In the genomic region with DNA sequence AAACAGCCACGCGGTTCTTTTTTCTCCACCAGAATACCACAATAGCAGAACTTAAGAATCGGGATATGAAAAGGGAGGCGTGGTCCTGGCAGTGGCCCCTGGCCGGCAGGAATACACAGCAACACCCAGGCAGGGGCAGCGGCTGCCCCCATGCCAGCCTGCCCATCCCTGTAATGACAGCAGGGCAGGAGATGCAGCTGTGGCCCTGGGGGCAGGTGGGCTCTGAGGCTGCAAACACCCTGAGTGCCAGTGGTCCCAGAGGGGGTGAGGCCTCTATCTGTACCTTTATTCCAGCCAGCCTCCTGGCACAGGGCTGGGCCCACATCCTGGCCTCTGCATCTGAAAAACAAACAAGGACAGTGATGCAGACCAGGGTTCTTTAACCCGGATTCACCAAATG, we compare ENCODE assay signal across 32 cellular contexts. TPM values are rescaled to one million over a fixed set of nuclear protein-coding genes. Genes with fewer than 3 reads are reported as not detected.
DNase-seq lines count a peak whose midpoint lies in the region; ATAC-seq, FAIRE-seq and TF ChIP-seq lines count a peak whose summit lies in the region.
"Had no signal": no experiment of that assay in that cellular context is flagged by ENCODE, and none has a peak within 500 bp of the region (broad histone marks: within the 10 kb centered on the region; RNA-seq: fewer than 3 reads in every experiment).

No MANE protein-coding gene starts in this region.

- no peak for TF ChIP-seq EP300 in GM12878 (IDR thresholded peaks at IDR 0.05; ENCODE audit: borderline replicate concordance in 1 of 2, control insufficient read depth in 1 of 2, low read depth in 2 of 2, low read length in 2 of 2)

- no peak for FAIRE-seq in GM12878 (lab: Jason Lieb, UNC)
- FAIRE-seq: G401.6 had no signal

- no peak for TF ChIP-seq CTCF in PC-9 (conservative IDR thresholded peaks at IDR 0.05)
- TF ChIP-seq CTCF in GM12878 (IDR thresholded peaks at IDR 0.05 in 2 of 3, conservative IDR thresholded peaks at IDR 0.05 in 1 of 3; ENCODE audit: control insufficient read depth in 2 of 3, extremely low read depth in 1 of 3, insufficient read depth in 1 of 3, low read depth in 3 of 3, low read length in 3 of 3), result no peak

- H3K9ac ChIP-seq in GM12878 (ENCODE audit: control insufficient read depth, insufficient read depth, low read length), result no peak overlapping the region
- H3K9ac ChIP-seq: parathyroid adenoma had no signal

- RAD21 ChIA-PET in GM12878 (lab: Charles Lee; ENCODE audit: unreplicated experiment), result no interaction called here

- peaks cover 75% of the 10 kb centered on the region for H3F3A ChIP-seq in PC-9 (ENCODE audit: insufficient read depth, low read depth)

- H3K4me1 ChIP-seq in PC-9 (replicated peaks; ENCODE audit: insufficient read depth), result peaks cover 27% of the 10 kb centered on the region
- peaks cover 13% of the 10 kb centered on the region for H3K4me1 ChIP-seq in GM12878 (ENCODE audit: control insufficient read depth, insufficient read depth, low read length)

- CTCF ChIA-PET in PC-9 (lab: Charles Lee) (no interaction called here), GM12878 (lab: Yijun Ruan, JAX) (no interaction called here)

- H2AFZ ChIP-seq in PC-9 (no peak overlapping the region), GM12878 (ENCODE audit: control insufficient read depth, low read depth, low read length) (no peak overlapping the region)
- H2AFZ ChIP-seq: parathyroid adenoma had no signal

- H3K9me3 Mint-ChIP-seq in stimulated activated naive CD8-positive, alpha-beta T cell treated with anti-CD3 and anti-CD28 coated beads, Interleukin-15, Interleukin-2, amounts not matched to agents 100 ng/mL and 50 ng/mL, for 24 hours, result no peaks in the 10 kb centered on the region
- H3K9me3 Mint-ChIP-seq: activated CD4-positive, alpha-beta memory T cell treated with anti-CD3 and anti-CD28 coated beads for 36 hours; activated naive CD4-positive, alpha-beta T cell treated with anti-CD3 and anti-CD28 coated beads for 36 hours; nephron; stimulated activated naive B cell treated with anti-CD40 and anti-IgM and Interleukin-4, amounts not matched to agents 10 μg/mL and 1 μg/mL and 100 μg/mL, for 72 hours had no signal

- BruUV-seq in PC-9 (replicated peaks; lab: Mats Ljungman, UMichigan) (no TSS peak), GM12878 (replicated peaks; lab: Mats Ljungman, UMichigan) (no TSS peak)

- no peaks in the 10 kb centered on the region for H3K9me3 ChIP-seq in PC-9 (ENCODE audit: insufficient read depth, low read depth)
- no peaks in the 10 kb centered on the region for H3K9me3 ChIP-seq in GM12878 (replicated peaks; ENCODE audit: control insufficient read depth, insufficient read depth, low read length)
- H3K9me3 ChIP-seq: ascending aorta, mucosa of descending colon, right atrium auricular region, thoracic aorta, vagina had no signal

- TF ChIP-seq RAD21 in GM12878 (IDR thresholded peaks at IDR 0.05; ENCODE audit: insufficient read depth, low read depth, low read length), result no peak

- H4K20me1 ChIP-seq in PC-9 (ENCODE audit: insufficient read depth) (peaks cover 72% of the 10 kb centered on the region), GM12878 (ENCODE audit: control insufficient read depth, insufficient read depth) (peaks cover 9% of the 10 kb centered on the region)

- no peaks in the 10 kb centered on the region for H3K27me3 Mint-ChIP-seq in stimulated activated naive CD8-positive, alpha-beta T cell treated with anti-CD3 and anti-CD28 coated beads, Interleukin-15, Interleukin-2, amounts not matched to agents 100 ng/mL and 50 ng/mL, for 24 hours
- H3K27me3 Mint-ChIP-seq: activated CD4-positive, alpha-beta memory T cell treated with anti-CD3 and anti-CD28 coated beads for 36 hours; stimulated activated naive B cell treated with anti-CD40 and anti-IgM and Interleukin-4, amounts not matched to agents 10 μg/mL and 1 μg/mL and 100 μg/mL, for 72 hours had no signal

- POLR2A ChIA-PET in PC-9 (lab: Charles Lee; ENCODE audit: unreplicated experiment) (no interaction called here), GM12878 (lab: Charles Lee) (no interaction called here)

- H3K27me3 ChIP-seq in PC-9 (ENCODE audit: insufficient read depth, low read depth) (no peaks in the 10 kb centered on the region), GM12878 (replicated peaks in 1 of 2; ENCODE audit: control insufficient read depth in 2 of 2, insufficient read depth in 2 of 2, low read length in 1 of 2) (no peaks in the 10 kb centered on the region)
- H3K27me3 ChIP-seq: ascending aorta, right atrium auricular region, vagina had no signal

- H3K4me3 ChIP-seq in PC-9, result no peak overlapping the region
- H3K4me3 ChIP-seq in GM12878, result no peak overlapping the region
- H3K4me3 ChIP-seq: ascending aorta, lung, mucosa of descending colon, thoracic aorta had no signal

- intact Hi-C loops in PC-9 (cut with micrococcal nuclease; ENCODE audit: unreplicated experiment), result loop anchor here (10.0 kb wide), 1 partner anchor 50 kb away; no protein-coding TSS in a partner anchor
- intact Hi-C loops in GM12878 (cut with micrococcal nuclease; ENCODE audit: unreplicated experiment), result no loop called here

- SMC1A ChIA-PET in GM12878 (lab: Charles Lee; ENCODE audit: uncharacterized antibody, unreplicated experiment), result no interaction called here

- in situ Hi-C loops in GM12878 (cut with MboI), result no loop called here

- no peak for TF ChIP-seq POLR2A in GM12878 (IDR thresholded peaks at IDR 0.05; ENCODE audit: low read depth, low read length)

- ATAC-seq in stimulated activated naive CD8-positive, alpha-beta T cell treated with anti-CD3 and anti-CD28 coated beads, Interleukin-15, Interleukin-2, amounts not matched to agents 100 U/mL and 50 U/mL, for 24 hours, result no peak
- ATAC-seq in GM12878, result no peak
- ATAC-seq in GM19467 (IDR thresholded peaks at IDR 0.05; ENCODE audit: unreplicated experiment), result no peak
- ATAC-seq: mucosa of descending colon; stimulated activated naive B cell treated with anti-CD40 and anti-IgM and Interleukin-4, amounts not matched to agents 10 μg/mL and 1 μg/mL and 100 μg/mL, for 72 hours had no signal

- WGBS in GM12878 (ENCODE audit: insufficient coverage, insufficient replicate concordance, low lambda C conversion rate, missing lambda C conversion rate), result 88% methylated on average over 7 of the region's 7 CpGs

- H3K4me1 Mint-ChIP-seq in stimulated activated naive CD8-positive, alpha-beta T cell treated with anti-CD3 and anti-CD28 coated beads, Interleukin-15, Interleukin-2, amounts not matched to agents 100 ng/mL and 50 ng/mL, for 24 hours (ENCODE audit: low read depth), result peaks cover 39% of the 10 kb centered on the region

- H3K36me3 ChIP-seq in PC-9 (ENCODE audit: low read depth), result peaks cover 34% of the 10 kb centered on the region
- peaks cover 18 to 28% of the 10 kb centered on the region in 2 experiments for H3K36me3 ChIP-seq in GM12878 (ENCODE audit: control insufficient read depth in 2 of 2, insufficient read depth in 2 of 2, low read length in 1 of 2)

- peaks cover 53% of the 10 kb centered on the region for H3K79me2 ChIP-seq in PC-9 (ENCODE audit: low read depth)
- peaks cover 43% of the 10 kb centered on the region for H3K79me2 ChIP-seq in GM12878 (ENCODE audit: control insufficient read depth, insufficient read depth, low read length)

- peak overlapping the region; percentile 98 for H3K4me3 Mint-ChIP-seq in stimulated activated naive CD8-positive, alpha-beta T cell treated with anti-CD3 and anti-CD28 coated beads, Interleukin-15, Interleukin-2, amounts not matched to agents 100 ng/mL and 50 ng/mL, for 24 hours
- H3K4me3 Mint-ChIP-seq: activated naive CD4-positive, alpha-beta T cell treated with anti-CD3 and anti-CD28 coated beads for 36 hours had no signal

- peak overlapping the region; percentile 81 for H3K27ac Mint-ChIP-seq in stimulated activated naive CD8-positive, alpha-beta T cell treated with anti-CD3 and anti-CD28 coated beads, Interleukin-15, Interleukin-2, amounts not matched to agents 100 ng/mL and 50 ng/mL, for 24 hours
- H3K27ac Mint-ChIP-seq: activated CD4-positive, alpha-beta memory T cell treated with anti-CD3 and anti-CD28 coated beads for 36 hours; activated naive CD4-positive, alpha-beta T cell treated with anti-CD3 and anti-CD28 coated beads for 36 hours; nephron had no signal

- H3K4me2 ChIP-seq in PC-9 (0 out of 2 replicates have a peak overlapping the region, but pooled peaks have one; percentile 7), GM12878 (ENCODE audit: control insufficient read depth, insufficient read depth) (0 out of 2 replicates have a peak overlapping the region, but pooled peaks have one; percentile 7)

- H3K36me3 Mint-ChIP-seq in stimulated activated naive CD8-positive, alpha-beta T cell treated with anti-CD3 and anti-CD28 coated beads, Interleukin-15, Interleukin-2, amounts not matched to agents 100 ng/mL and 50 ng/mL, for 24 hours (ENCODE audit: low read depth), result peaks cover 43% of the 10 kb centered on the region

- H3K9me2 ChIP-seq in PC-9 (ENCODE audit: insufficient read depth), result no peaks in the 10 kb centered on the region

- no peak for DNase-seq in stimulated activated naive CD8-positive, alpha-beta T cell treated with anti-CD3 and anti-CD28 coated beads, Interleukin-15, Interleukin-2, amounts not matched to agents 100 U/mL and 50 U/mL, for 24 hours
- DNase-seq in PC-9 (no peak), GM12878 (ENCODE audit: low read depth, low spot score) (no peak), NCI-H146 (lab: John Stamatoyannopoulos, UW) (no peak), islet precursor cell (no peak), dedifferentiated amniotic fluid mesenchymal stem cell (ENCODE audit: extremely low spot score) (no peak)
- DNase-seq: activated CD4-positive, alpha-beta memory T cell treated with anti-CD3 and anti-CD28 coated beads for 36 hours; activated naive CD4-positive, alpha-beta T cell treated with anti-CD3 and anti-CD28 coated beads for 36 hours; central memory CD4-positive, alpha-beta T cell; dermis blood vessel endothelial cell; GOT3; Karpas-422; mucosa of descending colon; NCI-H1048; NCI-H187; NCI-H526; RPMI8226; stimulated activated CD4-positive, alpha-beta T cell treated with anti-CD3 and anti-CD28 coated beads, Interleukin-4, amount 100 ng/mL, for 1 hour; stimulated activated naive B cell treated with anti-CD40 and anti-IgM and Interleukin-4, amounts not matched to agents 10 μg/mL and 1 μg/mL and 100 μg/mL, for 72 hours; T-helper 9 cell had no signal

- H3K27ac ChIP-seq in PC-9 (no peak overlapping the region), GM12878 (ENCODE audit: control insufficient read depth, insufficient read depth) (no peak overlapping the region)
- H3K27ac ChIP-seq: ascending aorta, parathyroid adenoma, thoracic aorta, vagina had no signal

RNA-seq across cellular contexts. Expression of a gene that starts 12.4 kb away (rescaled TPM):
- total RNA-seq in PC-9 (2021), result 19.0 and 32.6 TPM in 2 replicates
- total RNA-seq in GM12878 (2013; cell fraction: nucleolus; rRNA removed), result 0.32 and 0.58 TPM in 2 replicates
- 0.11 and 0.28 TPM in 2 replicates for total RNA-seq in GM12878 (2014; rRNA removed)
- 0.09 TPM in 2 replicates for total RNA-seq in GM12878 (2014; rRNA removed; fragmentation: Illumina TruSeq; extraction: Trizol)
- total RNA-seq in GM12878 (2021), result 0.21 and 0.32 TPM in 2 replicates
- polyA plus RNA-seq in GM12878 (2011; ENCODE audit: low read depth), result 0.37 TPM
- 0.06 and 0.12 TPM in 2 replicates for polyA plus RNA-seq in GM12878 (2011; rRNA removed)
- 0.15 and 0.30 TPM in 2 replicates for polyA plus RNA-seq in GM12878 (2011; cell fraction: cytosol; rRNA removed)
- polyA plus RNA-seq in GM12878 (2011; cell fraction: nucleus; rRNA removed), result 1.1 and 1.4 TPM in 2 replicates
- 0.85 and 1.1 TPM in 2 replicates for polyA plus RNA-seq in GM12878 (2012)
- polyA plus RNA-seq in GM12878 (2014; fragmentation: Illumina TruSeq; extraction: Trizol), result not detected in 2 replicates
- not detected for polyA plus RNA-seq in GM12878 (2014; fragmentation: Nextera tagmentation; extraction: Ambion mirVana)
- polyA plus RNA-seq in GM12878 (2014; rRNA removed), result 0.16 and 0.20 TPM in 2 replicates
- polyA plus RNA-seq in GM12878 (2016; fragmentation: Nextera tagmentation; extraction: Ambion mirVana), result under 1 TPM; 0.08 to 0.13 TPM
- 0.15 and 0.22 TPM in 2 replicates for polyA minus RNA-seq in GM12878 (2011; rRNA and poly(A)+ RNA removed)
- polyA minus RNA-seq in GM12878 (2011; cell fraction: cytosol; rRNA and poly(A)+ RNA removed), result not detected in 2 replicates
- polyA minus RNA-seq in GM12878 (2011; cell fraction: nucleus; rRNA and poly(A)+ RNA removed), result 0.12 and 0.19 TPM in 2 replicates
- total RNA-seq: activated CD4-positive, alpha-beta memory T cell treated with anti-CD3 and anti-CD28 coated beads for 36 hours; CD4-positive, alpha-beta memory T cell had no signal
- polyA plus RNA-seq: CD4-positive, alpha-beta memory T cell had no signal

RNA-seq across cellular contexts. Expression of a gene that starts 18.0 kb away (rescaled TPM):
- total RNA-seq in PC-9 (2021), result 0.94 and 2.2 TPM in 2 replicates
- 1.1 and 1.3 TPM in 2 replicates for total RNA-seq in GM12878 (2013; cell fraction: nucleolus; rRNA removed)
- total RNA-seq in GM12878 (2014; rRNA removed), result 0.06 TPM in 1 of 2 replicates, not detected in the other
- total RNA-seq in GM12878 (2014; rRNA removed; fragmentation: Illumina TruSeq; extraction: Trizol), result 0.18 and 0.28 TPM in 2 replicates
- 0.21 and 0.51 TPM in 2 replicates for total RNA-seq in GM12878 (2021)
- 0.14 TPM for polyA plus RNA-seq in GM12878 (2011; ENCODE audit: low read depth)
- polyA plus RNA-seq in GM12878 (2011; rRNA removed), result 1.3 TPM in 2 replicates
- 2.2 TPM in 2 replicates for polyA plus RNA-seq in GM12878 (2011; cell fraction: cytosol; rRNA removed)
- polyA plus RNA-seq in GM12878 (2011; cell fraction: nucleus; rRNA removed), result 2.0 and 2.8 TPM in 2 replicates
- 0.37 and 0.56 TPM in 2 replicates for polyA plus RNA-seq in GM12878 (2012)
- polyA plus RNA-seq in GM12878 (2014; fragmentation: Illumina TruSeq; extraction: Trizol), result 0.16 TPM in 1 of 2 replicates, not detected in the other
- polyA plus RNA-seq in GM12878 (2014; fragmentation: Nextera tagmentation; extraction: Ambion mirVana), result under 1 TPM in 1 of 2 experiments, not detected in 1; 0.11 TPM
- 0.06 and 0.35 TPM in 2 replicates for polyA plus RNA-seq in GM12878 (2014; rRNA removed)
- polyA plus RNA-seq in GM12878 (2016; fragmentation: Nextera tagmentation; extraction: Ambion mirVana), result 1 to 10 TPM in 1 of 2 experiments, under 1 TPM in 1; 0.39 to 1.1 TPM
- 1.2 and 1.7 TPM in 2 replicates for polyA minus RNA-seq in GM12878 (2011; rRNA and poly(A)+ RNA removed)
- polyA minus RNA-seq in GM12878 (2011; cell fraction: cytosol; rRNA and poly(A)+ RNA removed), result 0.67 TPM in 1 of 2 replicates, not detected in the other
- polyA minus RNA-seq in GM12878 (2011; cell fraction: nucleus; rRNA and poly(A)+ RNA removed), result 0.19 and 1.1 TPM in 2 replicates
- total RNA-seq: dermis blood vessel endothelial cell, kidney epithelial cell had no signal

RNA-seq across cellular contexts. Expression of a gene that starts 23.6 kb away (rescaled TPM):
- not detected in 2 replicates for total RNA-seq in PC-9 (2021)
- not detected in 2 replicates for total RNA-seq in GM12878 (2013; cell fraction: nucleolus; rRNA removed)
- total RNA-seq in GM12878 (2014; rRNA removed), result not detected in 2 replicates
- total RNA-seq in GM12878 (2014; rRNA removed; fragmentation: Illumina TruSeq; extraction: Trizol), result not detected in 2 replicates
- total RNA-seq in GM12878 (2021), result not detected in 2 replicates
- polyA plus RNA-seq in GM12878 (2011; ENCODE audit: low read depth), result not detected
- polyA plus RNA-seq in GM12878 (2011; rRNA removed), result not detected in 2 replicates
- polyA plus RNA-seq in GM12878 (2011; cell fraction: cytosol; rRNA removed), result not detected in 2 replicates
- not detected in 2 replicates for polyA plus RNA-seq in GM12878 (2011; cell fraction: nucleus; rRNA removed)
- not detected in 2 replicates for polyA plus RNA-seq in GM12878 (2012)
- not detected in 2 replicates for polyA plus RNA-seq in GM12878 (2014; fragmentation: Illumina TruSeq; extraction: Trizol)
- polyA plus RNA-seq in GM12878 (2014; fragmentation: Nextera tagmentation; extraction: Ambion mirVana), result not detected
- polyA plus RNA-seq in GM12878 (2014; rRNA removed), result not detected in 2 replicates
- polyA plus RNA-seq in GM12878 (2016; fragmentation: Nextera tagmentation; extraction: Ambion mirVana), result not detected
- polyA minus RNA-seq in GM12878 (2011; rRNA and poly(A)+ RNA removed), result not detected in 2 replicates
- not detected in 2 replicates for polyA minus RNA-seq in GM12878 (2011; cell fraction: cytosol; rRNA and poly(A)+ RNA removed)
- not detected in 2 replicates for polyA minus RNA-seq in GM12878 (2011; cell fraction: nucleus; rRNA and poly(A)+ RNA removed)
- total RNA-seq: activated CD4-positive, alpha-beta memory T cell treated with anti-CD3 and anti-CD28 coated beads for 36 hours; activated naive CD4-positive, alpha-beta T cell treated with anti-CD3 and anti-CD28 coated beads for 36 hours; CD4-positive, alpha-beta memory T cell; kidney epithelial cell had no signal
- polyA plus RNA-seq: CD4-positive, alpha-beta memory T cell had no signal

RNA-seq across cellular contexts. Expression of a gene that starts 33.3 kb away (rescaled TPM):
- total RNA-seq in PC-9 (2021), result not detected in 2 replicates
- not detected in 2 replicates for total RNA-seq in GM12878 (2013; cell fraction: nucleolus; rRNA removed)
- total RNA-seq in GM12878 (2014; rRNA removed), result not detected in 2 replicates
- total RNA-seq in GM12878 (2014; rRNA removed; fragmentation: Illumina TruSeq; extraction: Trizol), result not detected in 2 replicates
- total RNA-seq in GM12878 (2021), result not detected in 2 replicates
- polyA plus RNA-seq in GM12878 (2011; ENCODE audit: low read depth), result not detected
- not detected in 2 replicates for polyA plus RNA-seq in GM12878 (2011; rRNA removed)
- not detected in 2 replicates for polyA plus RNA-seq in GM12878 (2011; cell fraction: cytosol; rRNA removed)
- not detected in 2 replicates for polyA plus RNA-seq in GM12878 (2011; cell fraction: nucleus; rRNA removed)
- not detected in 2 replicates for polyA plus RNA-seq in GM12878 (2012)
- not detected in 2 replicates for polyA plus RNA-seq in GM12878 (2014; fragmentation: Illumina TruSeq; extraction: Trizol)
- not detected for polyA plus RNA-seq in GM12878 (2014; fragmentation: Nextera tagmentation; extraction: Ambion mirVana)
- not detected in 2 replicates for polyA plus RNA-seq in GM12878 (2014; rRNA removed)
- polyA plus RNA-seq in GM12878 (2016; fragmentation: Nextera tagmentation; extraction: Ambion mirVana), result not detected
- not detected in 2 replicates for polyA minus RNA-seq in GM12878 (2011; rRNA and poly(A)+ RNA removed)
- not detected in 2 replicates for polyA minus RNA-seq in GM12878 (2011; cell fraction: cytosol; rRNA and poly(A)+ RNA removed)
- not detected in 2 replicates for polyA minus RNA-seq in GM12878 (2011; cell fraction: nucleus; rRNA and poly(A)+ RNA removed)
- total RNA-seq: activated CD4-positive, alpha-beta memory T cell treated with anti-CD3 and anti-CD28 coated beads for 36 hours; activated naive CD4-positive, alpha-beta T cell treated with anti-CD3 and anti-CD28 coated beads for 36 hours; ascending aorta; CD4-positive, alpha-beta memory T cell; dermis blood vessel endothelial cell; kidney epithelial cell; mucosa of descending colon; right atrium auricular region; thoracic aorta; vagina had no signal
- polyA plus RNA-seq: lung had no signal

RNA-seq across cellular contexts. Expression of a gene that starts 37.5 kb away (rescaled TPM):
- 124 and 136 TPM in 2 replicates for total RNA-seq in PC-9 (2021)
- total RNA-seq in GM12878 (2013; cell fraction: nucleolus; rRNA removed), result 16.2 and 18.7 TPM in 2 replicates
- 16.2 and 18.9 TPM in 2 replicates for total RNA-seq in GM12878 (2014; rRNA removed)
- total RNA-seq in GM12878 (2014; rRNA removed; fragmentation: Illumina TruSeq; extraction: Trizol), result 6.8 and 7.1 TPM in 2 replicates
- 22.5 TPM in 2 replicates for total RNA-seq in GM12878 (2021)
- polyA plus RNA-seq in GM12878 (2011; ENCODE audit: low read depth), result 3.2 TPM
- polyA plus RNA-seq in GM12878 (2011; rRNA removed), result 6.5 and 17.5 TPM in 2 replicates
- 26.4 and 33.7 TPM in 2 replicates for polyA plus RNA-seq in GM12878 (2011; cell fraction: cytosol; rRNA removed)
- polyA plus RNA-seq in GM12878 (2011; cell fraction: nucleus; rRNA removed), result 27.6 and 27.8 TPM in 2 replicates
- 13.6 and 14.9 TPM in 2 replicates for polyA plus RNA-seq in GM12878 (2012)
- polyA plus RNA-seq in GM12878 (2014; fragmentation: Illumina TruSeq; extraction: Trizol), result 0.92 and 6.0 TPM in 2 replicates
- polyA plus RNA-seq in GM12878 (2014; fragmentation: Nextera tagmentation; extraction: Ambion mirVana), result under 1 TPM; 0.10 to 0.47 TPM
- polyA plus RNA-seq in GM12878 (2014; rRNA removed), result 25.4 and 28.5 TPM in 2 replicates
- 10 to 100 TPM; 19.5 to 23.7 TPM for polyA plus RNA-seq in GM12878 (2016; fragmentation: Nextera tagmentation; extraction: Ambion mirVana)
- 11.4 and 17.3 TPM in 2 replicates for polyA minus RNA-seq in GM12878 (2011; rRNA and poly(A)+ RNA removed)
- polyA minus RNA-seq in GM12878 (2011; cell fraction: cytosol; rRNA and poly(A)+ RNA removed), result 7.8 and 9.6 TPM in 2 replicates
- 7.3 and 8.8 TPM in 2 replicates for polyA minus RNA-seq in GM12878 (2011; cell fraction: nucleus; rRNA and poly(A)+ RNA removed)

Comparison
In these comparisons a context has a peak if more than half of its experiments do, and no peak if none do; other contexts are left out.
1. RNA of a gene that starts 12.4 kb away (total RNA-seq): 19.0 to 32.6 TPM in PC-9; 0.09 to 0.58 TPM in GM12878; every median in the first group is over 10 times any median in the second.